In genomic region chr17:36001109-36001735, GRCh38 we compare ENCODE assay signal across 1 cellular context.
TF ChIP-seq lines count a peak whose summit lies in the region.

Gene CCL15, minus strand, starts transcription at chr17:36001553. Its CDS starts 61 bp downstream, at chr17:36001492.

TF ChIP-seq in HepG2, 621 proteins besides CTCF, POLR2A, EP300 and RAD21 (continued from another document and continues in another):
- peak; percentile 23; the same call in 1 of the 2 replicates for TF ChIP-seq AFF4 (CRISPR knock-in tag; IDR thresholded peaks at IDR 0.05)
- TF ChIP-seq ZSCAN25 (CRISPR knock-in tag; IDR thresholded peaks at IDR 0.05), result no peak; the same call in 1 of the 2 replicates
- no peak for TF ChIP-seq ZC3H13 (CRISPR knock-in tag; IDR thresholded peaks at IDR 0.05)
- no peak for TF ChIP-seq MLLT10 (CRISPR knock-in tag; IDR thresholded peaks at IDR 0.05)
- TF ChIP-seq ZNF264 (CRISPR knock-in tag; IDR thresholded peaks at IDR 0.05), result no peak
- TF ChIP-seq MED13 (CRISPR knock-in tag; IDR thresholded peaks at IDR 0.05), result no peak
- TF ChIP-seq SCMH1 (CRISPR knock-in tag; IDR thresholded peaks at IDR 0.05; ENCODE audit: borderline replicate concordance), result no peak
- TF ChIP-seq NAIF1 (CRISPR knock-in tag; IDR thresholded peaks at IDR 0.05; ENCODE audit: borderline replicate concordance), result no peak
- TF ChIP-seq ZBTB49 (CRISPR knock-in tag; IDR thresholded peaks at IDR 0.05; ENCODE audit: borderline replicate concordance), result no peak
- no peak for TF ChIP-seq TAF15 (IDR thresholded peaks at IDR 0.05; ENCODE audit: low read depth, low read length, poor library complexity, severe bottlenecking)
- TF ChIP-seq ARID3A (IDR thresholded peaks at IDR 0.05; ENCODE audit: low read depth, low read length), result 0 out of 2 replicates have a peak, but pooled peaks have one; percentile 3
- TF ChIP-seq MXD1 (CRISPR knock-in tag; IDR thresholded peaks at IDR 0.05), result no peak
- no peak for TF ChIP-seq ZFP37 (CRISPR knock-in tag; IDR thresholded peaks at IDR 0.05; ENCODE audit: borderline replicate concordance)
- no peak for TF ChIP-seq ZBTB34 (CRISPR knock-in tag; IDR thresholded peaks at IDR 0.05)
- TF ChIP-seq JDP2 (CRISPR knock-in tag; IDR thresholded peaks at IDR 0.05; ENCODE audit: borderline replicate concordance), result no peak
- TF ChIP-seq ARNT (IDR thresholded peaks at IDR 0.05), result no peak
- no peak for TF ChIP-seq HMG20A (CRISPR knock-in tag; IDR thresholded peaks at IDR 0.05; ENCODE audit: borderline replicate concordance)
- TF ChIP-seq ZNF616 (CRISPR knock-in tag; IDR thresholded peaks at IDR 0.05; ENCODE audit: low read depth), result no peak
- TF ChIP-seq ZNF18 (CRISPR knock-in tag; IDR thresholded peaks at IDR 0.05; ENCODE audit: insufficient replicate concordance), result peak; percentile 72
- TF ChIP-seq FOXK1 (CRISPR knock-in tag; IDR thresholded peaks at IDR 0.05; ENCODE audit: borderline replicate concordance, low read depth), result no peak
- TF ChIP-seq EZH2 (conservative IDR thresholded peaks at IDR 0.05; ENCODE audit: low read depth, low read length), result no peak
- no peak for TF ChIP-seq ZNF550 (CRISPR knock-in tag; IDR thresholded peaks at IDR 0.05; ENCODE audit: borderline replicate concordance)
- TF ChIP-seq ZNF280B (CRISPR knock-in tag; IDR thresholded peaks at IDR 0.05; ENCODE audit: borderline replicate concordance), result no peak
- no peak for TF ChIP-seq ZKSCAN1 (IDR thresholded peaks at IDR 0.05; ENCODE audit: low read length)
- TF ChIP-seq SP1 (IDR thresholded peaks at IDR 0.05), result no peak
- TF ChIP-seq SP1 (CRISPR knock-in tag; IDR thresholded peaks at IDR 0.05), result no peak
- TF ChIP-seq CENPBD1 (CRISPR knock-in tag; IDR thresholded peaks at IDR 0.05; ENCODE audit: borderline replicate concordance, low read depth), result no peak
- no peak for TF ChIP-seq MAFK (conservative IDR thresholded peaks at IDR 0.05 in 1 of 2, IDR thresholded peaks at IDR 0.05 in 1 of 2; ENCODE audit: low read length in 2 of 2)
- TF ChIP-seq CCDC6 (CRISPR knock-in tag; IDR thresholded peaks at IDR 0.05), result no peak
- no peak for TF ChIP-seq KLF13 (CRISPR knock-in tag; IDR thresholded peaks at IDR 0.05)
- no peak for TF ChIP-seq ZNF883 (CRISPR knock-in tag; IDR thresholded peaks at IDR 0.05; ENCODE audit: not compliant biosample characterization)
- TF ChIP-seq ZSCAN12 (CRISPR knock-in tag; IDR thresholded peaks at IDR 0.05), result no peak
- peak; percentile 76 for TF ChIP-seq HNF4A (CRISPR knock-in tag; IDR thresholded peaks at IDR 0.05)
- peak; percentile 12; the same call in 1 of the 2 replicates for TF ChIP-seq ELF3 (CRISPR knock-in tag; IDR thresholded peaks at IDR 0.05)
- no peak for TF ChIP-seq ONECUT2 (CRISPR knock-in tag; IDR thresholded peaks at IDR 0.05)
- TF ChIP-seq FOXA1 (IDR thresholded peaks at IDR 0.05), result no peak
- TF ChIP-seq FOXA1 (CRISPR knock-in tag; IDR thresholded peaks at IDR 0.05), result no peak
- peak; percentile 37; the same call in 1 of the 2 replicates for TF ChIP-seq ZNF414 (CRISPR knock-in tag; IDR thresholded peaks at IDR 0.05)
- no peak for TF ChIP-seq MAF1 (CRISPR knock-in tag; IDR thresholded peaks at IDR 0.05; ENCODE audit: borderline replicate concordance)
- no peak for TF ChIP-seq ELK4 (CRISPR knock-in tag; IDR thresholded peaks at IDR 0.05; ENCODE audit: borderline replicate concordance)
- TF ChIP-seq HMG20B (CRISPR knock-in tag; conservative IDR thresholded peaks at IDR 0.05), result no peak
- no peak for TF ChIP-seq NCOA1 (CRISPR knock-in tag; IDR thresholded peaks at IDR 0.05)
- 0 out of 4 replicates have a peak, but pooled peaks of 1 of the 2 experiments have one; percentile 27 for TF ChIP-seq REST (IDR thresholded peaks at IDR 0.05; ENCODE audit: borderline replicate concordance in 1 of 2, low read depth in 1 of 2, low read length in 2 of 2)
- TF ChIP-seq ZNF143 (CRISPR knock-in tag; IDR thresholded peaks at IDR 0.05), result no peak
- TF ChIP-seq SP2 (CRISPR knock-in tag; IDR thresholded peaks at IDR 0.05), result no peak
- no peak for TF ChIP-seq ATF1 (CRISPR knock-in tag; IDR thresholded peaks at IDR 0.05)
- TF ChIP-seq ZNF737 (CRISPR knock-in tag; IDR thresholded peaks at IDR 0.05; ENCODE audit: borderline replicate concordance), result no peak
- no peak for TF ChIP-seq SNRNP70 (IDR thresholded peaks at IDR 0.05; ENCODE audit: low read depth, low read length)
